Comparison of ENCODE assay signal across 15 cellular contexts in genomic region chr17:3474212-3474611, GRCh38. TPM values are rescaled to one million over a fixed set of nuclear protein-coding genes. Genes with fewer than 3 reads are reported as not detected.
A peak's percentile ranks its signal among the peaks of the same experiment; 100 is the strongest.
DNase-seq lines count a peak whose midpoint lies in the region; TF ChIP-seq lines count a peak whose summit lies in the region.
"Had no signal": no experiment of that assay in that cellular context is flagged by ENCODE, and none has a peak within 500 bp of the region (broad histone marks: within the 10 kb centered on the region; RNA-seq: fewer than 3 reads in every experiment).

No MANE protein-coding gene starts in this region.

- intact Hi-C loops in activated CD4-positive, alpha-beta memory T cell treated with anti-CD3 and anti-CD28 coated beads for 36 hours (cut with micrococcal nuclease): no loop called here

- H3K27ac Mint-ChIP-seq in progenitor cell of endocrine pancreas: peak overlapping the region; percentile 61
- H3K27ac Mint-ChIP-seq in activated CD4-positive, alpha-beta memory T cell treated with anti-CD3 and anti-CD28 coated beads for 36 hours: no peak overlapping the region

- H3K9me3 Mint-ChIP-seq in progenitor cell of endocrine pancreas (ENCODE audit: low read depth): peaks cover 3% of the 10 kb centered on the region
- H3K9me3 Mint-ChIP-seq in activated CD4-positive, alpha-beta memory T cell treated with anti-CD3 and anti-CD28 coated beads for 36 hours: no peaks in the 10 kb centered on the region

- H3K36me3 Mint-ChIP-seq in progenitor cell of endocrine pancreas (ENCODE audit: insufficient read depth): peaks cover 1% of the 10 kb centered on the region
- no peaks in the 10 kb centered on the region for H3K36me3 Mint-ChIP-seq in activated CD4-positive, alpha-beta memory T cell treated with anti-CD3 and anti-CD28 coated beads for 36 hours

- POLR2A ChIA-PET in activated CD4-positive, alpha-beta memory T cell treated with anti-CD3 and anti-CD28 coated beads for 36 hours (lab: Charles Lee): no interaction called here

- no peak overlapping the region for H3K4me3 Mint-ChIP-seq in progenitor cell of endocrine pancreas (ENCODE audit: low read depth)
- no peak overlapping the region for H3K4me3 Mint-ChIP-seq in activated CD4-positive, alpha-beta memory T cell treated with anti-CD3 and anti-CD28 coated beads for 36 hours

- CTCF ChIA-PET in activated CD4-positive, alpha-beta memory T cell treated with anti-CD3 and anti-CD28 coated beads for 36 hours (lab: Charles Lee): no interaction called here

- no peaks in the 10 kb centered on the region for H3K27me3 Mint-ChIP-seq in progenitor cell of endocrine pancreas
- H3K27me3 Mint-ChIP-seq in activated CD4-positive, alpha-beta memory T cell treated with anti-CD3 and anti-CD28 coated beads for 36 hours: peaks cover 6% of the 10 kb centered on the region

- no peak overlapping the region for H3K4me3 ChIP-seq in fibroblast of the aortic adventitia (ENCODE audit: low read depth, low read length)
- H3K4me3 ChIP-seq: ascending aorta, esophagus muscularis mucosa, prostate gland had no signal

- H3K4me1 Mint-ChIP-seq in progenitor cell of endocrine pancreas (ENCODE audit: low read depth): peaks cover 19% of the 10 kb centered on the region
- H3K4me1 Mint-ChIP-seq in activated CD4-positive, alpha-beta memory T cell treated with anti-CD3 and anti-CD28 coated beads for 36 hours (ENCODE audit: low read depth): peaks cover 5% of the 10 kb centered on the region

- DNase-seq in AG08395 (ENCODE audit: low spot score): peak; percentile 14
- DNase-seq in NCI-H460 (ENCODE audit: extremely low read depth, low read depth): peak; percentile 12
- peak; percentile 6 for DNase-seq in fibroblast of the aortic adventitia (ENCODE audit: low read depth)
- no peak for DNase-seq in progenitor cell of endocrine pancreas (ENCODE audit: low spot score, unreplicated experiment)
- DNase-seq in NCI-H2029 (lab: John Stamatoyannopoulos, UW): no peak
- DNase-seq in activated CD4-positive, alpha-beta memory T cell treated with anti-CD3 and anti-CD28 coated beads for 36 hours: no peak
- no peak for DNase-seq in NK-92 treated with Interleukin-12 subunit alpha and Interleukin-12 subunit beta, amount 100 ng/mL, for 24 hours (lab: John Stamatoyannopoulos, UW)
- DNase-seq in NCI-H2107 (lab: John Stamatoyannopoulos, UW): no peak
- DNase-seq: AML-193, GDM1 had no signal

- no peak for TF ChIP-seq CTCF in fibroblast of the aortic adventitia (IDR thresholded peaks at IDR 0.05; ENCODE audit: insufficient read depth, low read length)
- TF ChIP-seq CTCF in progenitor cell of endocrine pancreas (IDR thresholded peaks at IDR 0.05; ENCODE audit: unreplicated experiment): no peak

RNA-seq across cellular contexts. Expression of gene ASPA, which starts 1.6 kb away (rescaled TPM):
- not detected in 2 replicates for total RNA-seq in NCI-H460 (2014; rRNA removed; shearing (Covaris generic))
- 0.08 and 1.1 TPM in 2 replicates for polyA plus RNA-seq in NCI-H460 (2014; cell fraction: nucleus; rRNA removed)
- total RNA-seq in fibroblast of the aortic adventitia (ENCODE audit: low replicate concordance) (1.9 and 9.7 TPM in 2 replicates), progenitor cell of endocrine pancreas (not detected in 2 replicates)
- not detected for total RNA-seq in activated CD4-positive, alpha-beta memory T cell treated with anti-CD3 and anti-CD28 coated beads for 36 hours

RNA-seq across cellular contexts. Expression of gene SPATA22, which starts 2.6 kb away (rescaled TPM):
- total RNA-seq in NCI-H460 (2014; rRNA removed; shearing (Covaris generic)): not detected in 2 replicates
- not detected in 2 replicates for polyA plus RNA-seq in NCI-H460 (2014; cell fraction: nucleus; rRNA removed)
- not detected in 2 replicates for total RNA-seq in fibroblast of the aortic adventitia (ENCODE audit: low replicate concordance)
- total RNA-seq in progenitor cell of endocrine pancreas: not detected in 2 replicates
- total RNA-seq in activated CD4-positive, alpha-beta memory T cell treated with anti-CD3 and anti-CD28 coated beads for 36 hours: not detected
- total RNA-seq: ascending aorta, LHCN-M2 had no signal

RNA-seq across cellular contexts. Expression of gene OR1E2, which starts 40.6 kb away (rescaled TPM):
- not detected in 2 replicates for total RNA-seq in NCI-H460 (2014; rRNA removed; shearing (Covaris generic))
- not detected in 2 replicates for polyA plus RNA-seq in NCI-H460 (2014; cell fraction: nucleus; rRNA removed)
- total RNA-seq in fibroblast of the aortic adventitia (ENCODE audit: low replicate concordance) (not detected in 2 replicates), progenitor cell of endocrine pancreas (not detected in 2 replicates)
- total RNA-seq in activated CD4-positive, alpha-beta memory T cell treated with anti-CD3 and anti-CD28 coated beads for 36 hours: not detected
- total RNA-seq: ascending aorta, esophagus muscularis mucosa, LHCN-M2, lower leg skin, prostate gland had no signal

Comparison
In these comparisons a context has a peak if more than half of its experiments do, and no peak if none do; other contexts are left out.
1. DNase-seq: peak in AG08395 (single experiment), NCI-H460 (single experiment) and fibroblast of the aortic adventitia (single experiment); none in progenitor cell of endocrine pancreas (single experiment), NCI-H2029 (single experiment), activated CD4-positive, alpha-beta memory T cell treated with anti-CD3 and anti-CD28 coated beads for 36 hours (single experiment), NK-92 treated with Interleukin-12 subunit alpha and Interleukin-12 subunit beta, amount 100 ng/mL, for 24 hours (single experiment) and NCI-H2107 (single experiment).